1 cellular context compared by ENCODE assay signal in the genomic region with DNA sequence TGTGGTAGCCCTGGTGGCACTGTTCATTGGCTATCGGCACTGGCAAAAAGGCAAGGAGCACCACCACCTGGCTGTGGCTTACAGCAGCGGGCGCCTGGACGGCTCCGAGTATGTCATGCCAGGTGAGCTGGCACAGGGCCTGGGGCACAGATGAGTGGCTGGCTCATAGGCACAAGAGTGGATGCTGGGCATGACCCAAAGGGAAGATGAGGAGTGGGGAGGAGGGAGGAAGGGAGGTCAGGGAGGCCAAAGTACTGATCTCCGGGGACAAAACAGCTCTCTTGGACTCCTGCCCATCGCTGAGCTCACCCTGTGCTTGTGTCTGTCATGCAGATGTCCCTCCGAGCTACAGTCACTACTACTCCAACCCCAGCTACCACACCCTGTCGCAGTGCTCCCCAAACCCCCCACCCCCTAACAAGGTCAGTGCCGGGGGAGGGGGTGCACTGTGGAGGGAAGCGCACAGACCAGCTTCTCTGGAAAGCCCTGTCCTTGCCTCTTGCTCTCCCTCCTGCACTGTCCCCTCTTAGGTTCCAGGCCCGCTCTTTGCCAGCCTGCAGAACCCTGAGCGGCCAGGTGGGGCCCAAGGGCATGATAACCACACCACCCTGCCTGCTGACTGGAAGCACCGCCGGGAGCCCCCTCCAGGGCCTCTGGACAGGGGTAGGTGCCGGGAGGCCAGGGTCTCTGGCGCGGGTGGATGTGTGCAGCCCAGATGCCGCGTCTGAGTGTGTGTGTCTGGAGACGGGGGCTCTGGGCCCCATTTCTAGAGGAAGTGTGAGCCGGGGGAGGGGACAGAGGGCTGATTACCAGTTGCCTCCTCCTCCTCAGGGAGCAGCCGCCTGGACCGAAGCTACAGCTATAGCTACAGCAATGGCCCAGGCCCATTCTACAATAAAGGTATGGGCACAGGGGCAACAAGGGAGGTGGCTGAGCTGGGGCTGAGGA.
TF ChIP-seq lines count a peak whose summit lies in the region.

No MANE protein-coding gene starts in this region.

TF ChIP-seq in WTC11, 78 proteins besides CTCF, POLR2A, EP300 and RAD21 (continued from another document):
- TF ChIP-seq ZNF512 (CRISPR knock-in tag; IDR thresholded peaks at IDR 0.05; ENCODE audit: borderline replicate concordance) (no peak), CBFB (CRISPR knock-in tag; IDR thresholded peaks at IDR 0.05; ENCODE audit: low read depth) (no peak), ZNF263 (CRISPR knock-in tag; IDR thresholded peaks at IDR 0.05; ENCODE audit: low read depth) (no peak; the same call in 1 of the 2 replicates)
